Comparison of ENCODE assay signal across 25 cellular contexts in the genomic region with DNA sequence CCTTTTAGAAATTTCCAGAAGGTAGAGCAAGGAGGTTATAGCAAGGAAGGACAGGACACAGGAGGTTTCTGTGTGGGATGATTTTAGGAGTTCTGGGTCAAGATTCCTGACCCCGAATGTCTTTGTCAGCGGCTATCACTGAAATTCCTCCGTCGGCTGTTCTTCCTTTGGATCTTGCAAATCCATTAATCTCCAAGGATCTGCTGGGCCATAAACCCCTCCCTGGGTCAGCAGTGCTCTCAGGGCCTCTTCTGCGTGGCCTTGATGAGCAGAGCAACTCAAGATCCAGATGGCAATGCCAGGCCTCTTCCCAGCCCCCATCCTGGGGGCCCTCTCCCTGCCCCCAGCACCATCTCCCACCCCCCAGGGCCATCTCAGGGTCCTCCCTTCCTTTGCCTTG. TPM values are rescaled to one million over a fixed set of nuclear protein-coding genes. Genes with fewer than 3 reads are reported as not detected.
"Had no signal": no experiment of that assay in that cellular context is flagged by ENCODE, and none has a peak within 500 bp of the region (broad histone marks: within the 10 kb centered on the region; RNA-seq: fewer than 3 reads in every experiment).

No MANE protein-coding gene starts in this region.

- H3K4me3 ChIP-seq: ascending aorta, body of pancreas had no signal

- H3K9me3 ChIP-seq: ascending aorta, body of pancreas had no signal

- DNase-seq: activated CD4-positive, alpha-beta memory T cell treated with anti-CD3 and anti-CD28 coated beads, Interleukin-2, amount 10 ng/mL, durations not matched to agents 7 days and 5 days; activated CD4-positive, alpha-beta T cell treated with anti-CD3 and anti-CD28 coated beads, Interleukin-2, amount 50 U/mL, for 1 hour; activated CD4-positive, CD25-positive, alpha-beta regulatory T cell; activated CD8-positive, alpha-beta memory T cell treated with anti-CD3 and anti-CD28 coated beads, Interleukin-2, amount 50 U/mL, for 4 hours; activated gamma-delta T cell treated with Interleukin-2 at 50 U/mL for 16 hours; activated naive CD4-positive, alpha-beta T cell treated with anti-CD3 and anti-CD28 coated beads, Interleukin-2, amount 50 U/mL, for 16 hours; activated naive CD8-positive, alpha-beta T cell treated with anti-CD3 and anti-CD28 coated beads, Interleukin-2, amount 10 ng/mL, durations not matched to agents 7 days and 5 days; activated T-cell treated with anti-CD3 and anti-CD28 coated beads, Interleukin-2, amount 50 U/mL, for 72 hours; amniotic stem cell; Kasumi-1; KBM-7; NCI-H1105 treated with DMSO at 0.1 percent for 48 hours; NCI-H1436 treated with DMSO at 0.1 percent for 48 hours; NCI-H187; NCI-H2081; NCI-H510A treated with DMSO at 0.1 percent for 48 hours; SIG-M5; T-helper 17 cell; T-helper 9 cell had no signal

- H3K36me3 ChIP-seq: ascending aorta had no signal

- H3K27ac ChIP-seq: ascending aorta, body of pancreas had no signal

- H3K27me3 ChIP-seq: ascending aorta, body of pancreas had no signal

- ATAC-seq: activated T-cell treated with anti-CD3 and anti-CD28 coated beads, Interleukin-2, amount 50 U/mL, for 72 hours; T-helper 17 cell had no signal

- H3K4me1 ChIP-seq: ascending aorta had no signal

RNA-seq across cellular contexts. Expression of a gene that starts 16.3 kb away (rescaled TPM):
- total RNA-seq: OCI-LY7 had no signal

RNA-seq across cellular contexts. Expression of a gene that starts 40.0 kb away (rescaled TPM):
- total RNA-seq: activated CD4-positive, alpha-beta memory T cell treated with anti-CD3 and anti-CD28 coated beads, Interleukin-2, amount 10 ng/mL, durations not matched to agents 7 days and 5 days; activated CD8-positive, alpha-beta memory T cell treated with anti-CD3 and anti-CD28 coated beads for 36 hours; activated naive CD8-positive, alpha-beta T cell treated with anti-CD3 and anti-CD28 coated beads, Interleukin-2, amount 10 ng/mL, durations not matched to agents 7 days and 5 days; activated T-cell treated with anti-CD3 and anti-CD28 coated beads, Interleukin-2, amount 50 U/mL, for 72 hours; activated T-helper 2 cell treated with anti-CD3 and anti-CD28 coated beads, Interferon-gamma antibody, Interleukin-2, Interleukin-4, amounts not matched to agents 10 μg/mL and 5 μg/mL and 100 μg/mL, durations not matched to agents 14 hours and 24 hours and 36 hours; ascending aorta; bronchial epithelial cell; OCI-LY7; T-helper 17 cell had no signal
